Comparison of ENCODE assay signal across 8 cellular contexts in the genomic region with DNA sequence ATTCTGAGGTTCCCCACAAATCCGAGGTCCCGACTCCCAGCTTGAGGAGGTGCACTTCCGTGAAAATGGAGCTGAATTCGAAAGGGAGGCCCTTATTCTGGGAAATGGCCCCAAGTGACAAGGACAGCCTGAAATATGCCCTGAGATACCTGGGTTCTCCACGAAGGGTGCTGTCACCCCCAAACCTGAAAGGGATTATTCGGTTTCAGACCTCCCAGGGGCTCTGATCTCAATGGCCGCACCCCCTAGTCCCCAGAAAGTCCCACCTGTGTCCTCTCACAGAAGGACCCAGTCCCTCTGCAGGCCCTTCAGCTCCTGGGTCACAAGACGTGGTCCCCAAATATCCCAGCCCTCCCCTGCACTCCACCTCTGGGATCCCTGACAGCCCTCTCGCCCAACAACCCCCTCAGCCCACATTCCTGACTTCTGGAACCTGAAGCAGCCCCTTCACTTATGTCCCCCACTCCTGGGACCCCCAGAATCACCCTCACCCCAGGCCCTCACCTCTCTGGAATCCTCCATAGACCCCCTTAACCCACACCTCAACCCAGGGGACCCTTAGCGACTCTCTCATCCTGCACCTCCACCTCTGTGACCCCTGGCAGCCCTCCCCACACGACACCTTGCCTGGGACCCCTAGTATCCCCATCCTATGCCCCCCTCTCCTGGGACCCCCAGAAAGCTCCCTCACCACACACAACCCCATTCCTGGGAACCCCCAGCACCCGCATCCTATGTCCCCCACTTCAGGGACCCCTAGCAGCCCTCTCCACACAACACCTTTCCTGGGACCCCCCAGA. TPM values are rescaled to one million over a fixed set of nuclear protein-coding genes. Genes with fewer than 3 reads are reported as not detected.
DNase-seq lines count a peak whose midpoint lies in the region; ATAC-seq and TF ChIP-seq lines count a peak whose summit lies in the region.

No MANE protein-coding gene starts in this region.

- no peaks in the 10 kb centered on the region for H3K27me3 ChIP-seq in adipocyte (replicated peaks; ENCODE audit: control insufficient read depth, insufficient read depth, low read length)
- no peaks in the 10 kb centered on the region for H3K27me3 ChIP-seq in left lung
- no peaks in the 10 kb centered on the region for H3K27me3 ChIP-seq in thyroid gland

- intact Hi-C loops in left lung (cut with DNase I) = no loop called here
- intact Hi-C loops in thyroid gland (cut with DNase I) = no loop called here

- H3K36me3 Mint-ChIP-seq in activated T-cell treated with anti-CD3 and anti-CD28 coated beads, Interleukin-2, amount 50 U/mL, for 24 hours (ENCODE audit: low read depth) = peaks cover 14% of the 10 kb centered on the region

- TF ChIP-seq CTCF in left lung (IDR thresholded peaks at IDR 0.05) = no peak
- no peak for TF ChIP-seq CTCF in thyroid gland (IDR thresholded peaks at IDR 0.05)

- H3K4me3 Mint-ChIP-seq in activated T-cell treated with anti-CD3 and anti-CD28 coated beads, Interleukin-2, amount 50 U/mL, for 24 hours = peak overlapping the region; percentile 86

- no peak for TF ChIP-seq POLR2A in thyroid gland (IDR thresholded peaks at IDR 0.05)

- H3K4me3 ChIP-seq in adipocyte (ENCODE audit: low read length) = peak overlapping the region; percentile 97
- peak overlapping the region; percentile 13 to 61 for H3K4me3 ChIP-seq in left lung
- peak overlapping the region in 1 of 3 donors; percentile 6 for H3K4me3 ChIP-seq in thyroid gland (replicated peaks in 1 of 3)

- peak overlapping the region; percentile 98 for H3K27ac Mint-ChIP-seq in activated T-cell treated with anti-CD3 and anti-CD28 coated beads, Interleukin-2, amount 50 U/mL, for 24 hours

- H3K27ac ChIP-seq in left lung (peak overlapping the region; percentile 91 to 96), thyroid gland (peak overlapping the region; percentile 34 to 96 (median 94))

- H3K9me3 Mint-ChIP-seq in activated T-cell treated with anti-CD3 and anti-CD28 coated beads, Interleukin-2, amount 50 U/mL, for 24 hours = no peaks in the 10 kb centered on the region

- no peak for DNase-seq in activated T-cell treated with anti-CD3 and anti-CD28 coated beads, Interleukin-2, amount 50 U/mL, for 24 hours
- no peak for DNase-seq in activated T-cell treated with anti-CD3 and anti-CD28 coated beads, Interleukin-2, amount 50 U/mL, for 48 hours
- no peak for DNase-seq in adipocyte (ENCODE audit: low read depth)
- peak in 1 of 2 donors; percentile 41 for DNase-seq in left lung
- DNase-seq in thyroid gland = peak in 1 of 2 donors; percentile 12
- no peak for DNase-seq in NCI-H1417 (lab: John Stamatoyannopoulos, UW)
- no peak for DNase-seq in amygdala (lab: John Stamatoyannopoulos, UW)

- ATAC-seq in left lung (no peak), GM21367 (IDR thresholded peaks at IDR 0.05; ENCODE audit: unreplicated experiment) (no peak)

- H3K36me3 ChIP-seq in adipocyte (ENCODE audit: control insufficient read depth, insufficient read depth, low read length, severe bottlenecking) = peaks cover 2% of the 10 kb centered on the region
- H3K36me3 ChIP-seq in left lung = no peaks in the 10 kb centered on the region
- H3K36me3 ChIP-seq in thyroid gland = no peaks in the 10 kb centered on the region

- 54 to 64% methylated on average over 11 to 12 of the region's 12 CpGs for WGBS in thyroid gland, 2 donors

- no peaks in the 10 kb centered on the region for H3K9me3 ChIP-seq in adipocyte (ENCODE audit: control insufficient read depth, low read length)
- H3K9me3 ChIP-seq in left lung = no peaks in the 10 kb centered on the region
- H3K9me3 ChIP-seq in thyroid gland = no peaks in the 10 kb centered on the region

- peak overlapping the region; percentile 51 for H3K9ac ChIP-seq in adipocyte (ENCODE audit: low read length)

- H3K4me1 ChIP-seq in adipocyte (ENCODE audit: control insufficient read depth, insufficient read depth, low read length) = peaks cover 4% of the 10 kb centered on the region
- H3K4me1 ChIP-seq in left lung = peaks cover 0 to 18% of the 10 kb centered on the region in 2 donors
- peaks cover 4 to 9% of the 10 kb centered on the region in 2 donors for H3K4me1 ChIP-seq in thyroid gland

- no peaks in the 10 kb centered on the region for H3K27me3 Mint-ChIP-seq in activated T-cell treated with anti-CD3 and anti-CD28 coated beads, Interleukin-2, amount 50 U/mL, for 24 hours

- peaks cover 19% of the 10 kb centered on the region for H3K4me1 Mint-ChIP-seq in activated T-cell treated with anti-CD3 and anti-CD28 coated beads, Interleukin-2, amount 50 U/mL, for 24 hours (ENCODE audit: low read depth)

RNA-seq across cellular contexts. Expression of a gene that starts 0.6 kb away (rescaled TPM):
- total RNA-seq in left lung (not detected), thyroid gland (not detected)

RNA-seq across cellular contexts. Expression of a gene that starts 1.0 kb away (rescaled TPM):
- total RNA-seq in left lung = 10 to 100 TPM in 1 of 2 donors, 1 to 10 TPM in 1; 9.8 to 10.6 TPM
- 10 to 100 TPM in 1 of 4 donors, 1 to 10 TPM in 3; 6.3 to 12.6 (median 9.2) TPM for total RNA-seq in thyroid gland

RNA-seq across cellular contexts. Expression of a gene that starts 26.6 kb away (rescaled TPM):
- total RNA-seq in left lung (100 to 1,000 TPM; 171 to 187 TPM), thyroid gland (100 to 1,000 TPM; 121 to 160 (median 141) TPM)

RNA-seq across cellular contexts. Expression of a gene that starts 28.7 kb away (rescaled TPM):
- 1 to 10 TPM in 1 of 2 donors, under 1 TPM in 1; 0.94 to 1.3 TPM for total RNA-seq in left lung
- total RNA-seq in thyroid gland = 1 to 10 TPM in 1 of 4 donors, under 1 TPM in 3; 0.56 to 2.2 (median 0.84) TPM

RNA-seq across cellular contexts. Expression of a gene that starts 39.4 kb away (rescaled TPM):
- 100 to 1,000 TPM; 127 to 320 TPM for total RNA-seq in left lung
- 10 to 100 TPM; 14.0 to 19.3 (median 14.9) TPM for total RNA-seq in thyroid gland
